Comparison of ENCODE assay signal across 1 cellular context in genomic region chr11:68610452-68611116, GRCh38.
TF ChIP-seq lines count a peak whose summit lies in the region.

No MANE protein-coding gene starts in this region.

TF ChIP-seq in endothelial cell of umbilical vein, 7 proteins besides CTCF, POLR2A, EP300 and RAD21 (continued from another document):
- no peak for TF ChIP-seq FOS (IDR thresholded peaks at IDR 0.05; ENCODE audit: borderline replicate concordance, insufficient read depth, low read length)
